8 cellular contexts compared by ENCODE assay signal in genomic region chr7:5429253-5429856, GRCh38. TPM values are rescaled to one million over a fixed set of nuclear protein-coding genes. Genes with fewer than 3 reads are reported as not detected.
DNase-seq lines count a peak whose midpoint lies in the region; ATAC-seq, FAIRE-seq and TF ChIP-seq lines count a peak whose summit lies in the region.

No MANE protein-coding gene starts in this region.

- peaks cover 76% of the 10 kb centered on the region for H3K27me3 Mint-ChIP-seq in GM23338 (ENCODE audit: insufficient read depth, low read depth, poor library complexity)
- peaks cover 68% of the 10 kb centered on the region for H3K27me3 Mint-ChIP-seq in activated CD8-positive, alpha-beta T cell treated with anti-CD3 and anti-CD28 coated beads for 36 hours

- H3K27ac ChIP-seq in AG04450 (ENCODE audit: low read depth, low read length): peak overlapping the region; percentile 97
- H3K27ac ChIP-seq in GM23338 (ENCODE audit: low read depth): 0 out of 2 replicates have a peak overlapping the region, but pooled peaks have one; percentile 63
- H3K27ac ChIP-seq in right atrium auricular region: peak overlapping the region; percentile 99 to 100

- H3K4me1 Mint-ChIP-seq in GM23338: peaks cover 22% of the 10 kb centered on the region
- peaks cover 25% of the 10 kb centered on the region for H3K4me1 Mint-ChIP-seq in activated CD8-positive, alpha-beta T cell treated with anti-CD3 and anti-CD28 coated beads for 36 hours (ENCODE audit: low read depth)

- no peaks in the 10 kb centered on the region for H3K79me2 ChIP-seq in GM23338 (replicated peaks; ENCODE audit: insufficient read depth)

- no peaks in the 10 kb centered on the region for H3K9me2 ChIP-seq in GM23338 (ENCODE audit: insufficient read depth)

- DNase-seq in AG04450 (ENCODE audit: low read depth, low spot score) (no peak), GM23338 (ENCODE audit: low spot score) (peak; percentile 92), right atrium auricular region (ENCODE audit: low spot score) (no peak), renal cortical epithelial cell (ENCODE audit: low read depth) (peak; percentile 54), NCI-H1436 treated with DMSO at 0.1 percent for 48 hours (lab: John Stamatoyannopoulos, UW) (no peak), D721Med (ENCODE audit: insufficient read length, low spot score) (no peak)
- DNase-seq in activated CD8-positive, alpha-beta T cell treated with anti-CD3 and anti-CD28 coated beads for 36 hours: peak; percentile 19

- H4K20me1 ChIP-seq in GM23338 (replicated peaks; ENCODE audit: insufficient read depth): no peaks in the 10 kb centered on the region; the same call in 1 of the 2 replicates

- H3F3A ChIP-seq in GM23338 (replicated peaks; ENCODE audit: low read depth): peaks cover 14% of the 10 kb centered on the region

- CTCF ChIA-PET in AG04450 (lab: Charles Lee): interaction anchor here (1.1 kb wide), 1 partner anchor 190 kb away, joined by 5 read pairs; no protein-coding TSS in a partner anchor
- CTCF ChIA-PET in activated CD8-positive, alpha-beta T cell treated with anti-CD3 and anti-CD28 coated beads for 36 hours (lab: Charles Lee): no interaction called here

- H3K9me3 ChIP-seq in AG04450 (ENCODE audit: control insufficient read depth, insufficient read depth, low read length): peaks cover 11% of the 10 kb centered on the region
- H3K9me3 ChIP-seq in right atrium auricular region: no peaks in the 10 kb centered on the region

- H3K27ac Mint-ChIP-seq in GM23338: no peak overlapping the region
- H3K27ac Mint-ChIP-seq in activated CD8-positive, alpha-beta T cell treated with anti-CD3 and anti-CD28 coated beads for 36 hours: no peak overlapping the region

- peak overlapping the region; percentile 86 for H3K4me3 ChIP-seq in AG04450 (ENCODE audit: low read depth, low read length)
- H3K4me3 ChIP-seq in GM23338: peak overlapping the region; percentile 69
- H3K4me3 ChIP-seq in right atrium auricular region: peak overlapping the region; percentile 91 to 97

- H3K27me3 ChIP-seq in AG04450 (ENCODE audit: control insufficient read depth, insufficient read depth, low read length): no peaks in the 10 kb centered on the region
- peaks cover 87% of the 10 kb centered on the region for H3K27me3 ChIP-seq in GM23338 (ENCODE audit: insufficient read depth)
- H3K27me3 ChIP-seq in right atrium auricular region: no peaks in the 10 kb centered on the region

- peak overlapping the region; percentile 93 for H3K4me2 ChIP-seq in GM23338

- H3K4me3 Mint-ChIP-seq in GM23338: peak overlapping the region; percentile 80
- no peak overlapping the region for H3K4me3 Mint-ChIP-seq in activated CD8-positive, alpha-beta T cell treated with anti-CD3 and anti-CD28 coated beads for 36 hours

- no peaks in the 10 kb centered on the region for H3K36me3 ChIP-seq in GM23338 (ENCODE audit: insufficient read depth)
- H3K36me3 ChIP-seq in right atrium auricular region: no peaks in the 10 kb centered on the region

- TF ChIP-seq CTCF in AG04450 (IDR thresholded peaks at IDR 0.05; ENCODE audit: low read depth, low read length): no peak
- TF ChIP-seq CTCF in GM23338 (conservative IDR thresholded peaks at IDR 0.05; ENCODE audit: low read depth in 2 of 2): no peak
- no peak for TF ChIP-seq CTCF in activated CD8-positive, alpha-beta T cell treated with anti-CD3 and anti-CD28 coated beads for 36 hours (IDR thresholded peaks at IDR 0.05)
- TF ChIP-seq CTCF in right atrium auricular region (IDR thresholded peaks at IDR 0.05): no peak
- no peak for TF ChIP-seq CTCF in D721Med (IDR thresholded peaks at IDR 0.05; ENCODE audit: insufficient read depth, missing control alignments)

- peaks cover 8% of the 10 kb centered on the region; the same call in 2 of the 3 replicates for H3K36me3 Mint-ChIP-seq in GM23338 (ENCODE audit: low read depth)
- peaks cover 5% of the 10 kb centered on the region for H3K36me3 Mint-ChIP-seq in activated CD8-positive, alpha-beta T cell treated with anti-CD3 and anti-CD28 coated beads for 36 hours (ENCODE audit: low read depth)

- ATAC-seq in GM23338: peak; percentile 38
- no peak for ATAC-seq in activated CD8-positive, alpha-beta T cell treated with anti-CD3 and anti-CD28 coated beads for 36 hours
- ATAC-seq in HG03571 (IDR thresholded peaks at IDR 0.05; ENCODE audit: unreplicated experiment): no peak

- no peak for FAIRE-seq in D721Med (lab: Jason Lieb, UNC)

- POLR2A ChIA-PET in AG04450 (lab: Yijun Ruan, JAX): no interaction called here
- POLR2A ChIA-PET in activated CD8-positive, alpha-beta T cell treated with anti-CD3 and anti-CD28 coated beads for 36 hours (lab: Charles Lee): interaction anchor here (1.0 kb wide), 1 partner anchor 19 kb away, joined by 3 read pairs; no protein-coding TSS in a partner anchor

- peak overlapping the region; percentile 76; the same call in 1 of the 2 replicates for H2AFZ ChIP-seq in GM23338

- H3K9me3 Mint-ChIP-seq in GM23338: peaks cover 11% of the 10 kb centered on the region; the same call in 2 of the 3 replicates
- H3K9me3 Mint-ChIP-seq in activated CD8-positive, alpha-beta T cell treated with anti-CD3 and anti-CD28 coated beads for 36 hours: peaks cover 5% of the 10 kb centered on the region

- intact Hi-C loops in activated CD8-positive, alpha-beta T cell treated with anti-CD3 and anti-CD28 coated beads for 36 hours (cut with micrococcal nuclease): no loop called here

- H3K4me1 ChIP-seq in GM23338 (ENCODE audit: insufficient read depth): peaks cover 22% of the 10 kb centered on the region
- peaks cover 0 to 28% of the 10 kb centered on the region in 2 donors for H3K4me1 ChIP-seq in right atrium auricular region

TF ChIP-seq in GM23338, 12 proteins besides CTCF, POLR2A, EP300 and RAD21:
- TF ChIP-seq EZH2 (IDR thresholded peaks at IDR 0.05; ENCODE audit: low read depth, unreplicated experiment) (peak; percentile 29), ETS1 (IDR thresholded peaks at IDR 0.05) (no peak), POLR2AphosphoS5 (IDR thresholded peaks at IDR 0.05; ENCODE audit: low read depth) (0 out of 2 replicates have a peak, but pooled peaks have one; percentile 12), CREB1 (CRISPR knock-in tag; IDR thresholded peaks at IDR 0.05; ENCODE audit: low read depth) (no peak), EZH2phosphoT487 (IDR thresholded peaks at IDR 0.05; ENCODE audit: unreplicated experiment) (no peak), ZNF114 (CRISPR knock-in tag; IDR thresholded peaks at IDR 0.05) (no peak)

RNA-seq across cellular contexts. Expression of gene TNRC18, which starts 5.7 kb away (rescaled TPM):
- polyA plus RNA-seq in AG04450 (2011; rRNA removed): 13.4 and 15.6 TPM in 2 replicates
- polyA minus RNA-seq in AG04450 (2011; rRNA and poly(A)+ RNA removed): 46.9 and 47.3 TPM in 2 replicates
- 6.9 and 17.5 TPM in 2 replicates for total RNA-seq in GM23338 (2014; rRNA removed; shearing (Covaris generic))
- polyA plus RNA-seq in GM23338 (2016; fragmentation: Nextera tagmentation; extraction: Ambion mirVana): 2.0 and 2.1 TPM in 2 replicates
- 10 to 100 TPM; 43.8 to 44.2 TPM for total RNA-seq in activated CD8-positive, alpha-beta T cell treated with anti-CD3 and anti-CD28 coated beads for 36 hours
- 10 to 100 TPM; 32.0 to 53.6 TPM for total RNA-seq in right atrium auricular region
- total RNA-seq in renal cortical epithelial cell: 9.9 and 91.0 TPM in 2 replicates

Comparison
In these comparisons a context has a peak if more than half of its experiments do, and no peak if none do; other contexts are left out.
1. DNase-seq: peak in GM23338 (single experiment), activated CD8-positive, alpha-beta T cell treated with anti-CD3 and anti-CD28 coated beads for 36 hours (single experiment) and renal cortical epithelial cell (single experiment); none in AG04450 (single experiment), right atrium auricular region (single experiment), NCI-H1436 treated with DMSO at 0.1 percent for 48 hours (single experiment) and D721Med (single experiment).
2. Peak in every context shown above with its lines, with median percentiles within 50 percentile points of each other: H3K27ac ChIP-seq and H3K4me3 ChIP-seq.